24 cellular contexts compared by ENCODE assay signal in the genomic region with DNA sequence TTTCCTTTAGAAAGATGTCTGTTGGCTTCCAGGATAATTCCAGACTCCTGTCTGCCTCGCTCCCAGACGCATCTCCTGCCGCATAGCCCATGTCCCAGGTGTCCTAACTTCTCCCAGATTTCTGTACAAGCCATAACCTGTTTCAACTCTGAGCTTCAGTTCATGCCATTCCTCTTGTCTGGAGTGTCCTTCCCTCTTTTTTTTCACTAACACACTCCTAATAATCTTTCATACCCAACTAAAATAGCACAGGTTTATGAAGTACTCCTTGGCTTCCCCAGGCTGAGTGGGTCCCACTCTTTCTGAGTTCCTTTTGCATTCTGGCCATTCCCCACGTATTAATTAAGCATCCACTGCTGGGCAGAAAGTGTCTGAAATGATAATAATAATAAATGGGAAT.
A peak's percentile ranks its signal among the peaks of the same experiment; 100 is the strongest.
DNase-seq lines count a peak whose midpoint lies in the region; ATAC-seq, FAIRE-seq and TF ChIP-seq lines count a peak whose summit lies in the region.
"Had no signal": no experiment of that assay in that cellular context is flagged by ENCODE, and none has a peak within 500 bp of the region (broad histone marks: within the 10 kb centered on the region; RNA-seq: fewer than 3 reads in every experiment).

No MANE protein-coding gene starts in this region.

- peaks cover 1 to 7% of the 10 kb centered on the region in 2 experiments; a peak in 2 of 5 replicates for H3K27me3 ChIP-seq in HepG2 (ENCODE audit: control insufficient read depth in 1 of 2, insufficient read depth in 2 of 2, low read length in 2 of 2)
- H3K27me3 ChIP-seq in right lobe of liver: no peaks in the 10 kb centered on the region
- no peaks in the 10 kb centered on the region for H3K27me3 ChIP-seq in astrocyte (ENCODE audit: insufficient read depth, low read length)
- H3K27me3 ChIP-seq: BE2C, BLaER1 had no signal

- no TSS peak for BruUV-seq in HepG2 (replicated peaks; lab: Mats Ljungman, UMichigan)

- H3K36me3 Mint-ChIP-seq in astrocyte (ENCODE audit: low read depth, unreplicated experiment): peaks cover 4% of the 10 kb centered on the region
- H3K36me3 Mint-ChIP-seq in nephron (ENCODE audit: low read depth): peaks cover 41% of the 10 kb centered on the region
- H3K36me3 Mint-ChIP-seq: CD4-positive, alpha-beta memory T cell; CD4-positive, CD25-positive, alpha-beta regulatory T cell; CD8-positive, alpha-beta memory T cell had no signal

- H3K4me3 ChIP-seq in HepG2 (replicated peaks in 1 of 3; ENCODE audit: insufficient read depth in 1 of 3, low read depth in 2 of 3, low read length in 3 of 3) (no peak overlapping the region), right lobe of liver (no peak overlapping the region), astrocyte (ENCODE audit: insufficient read depth, low read depth, low read length) (no peak overlapping the region)
- H3K4me3 ChIP-seq: BLaER1 had no signal

- H3K9me3 ChIP-seq in HepG2 (ENCODE audit: low read length) (peaks cover 6% of the 10 kb centered on the region; the same call in 1 of the 2 replicates), right lobe of liver (no peaks in the 10 kb centered on the region), astrocyte (ENCODE audit: insufficient read depth, low read depth, low read length) (peaks cover 3% of the 10 kb centered on the region)
- H3K9me3 ChIP-seq: BE2C had no signal

- in situ Hi-C loops in HepG2 (cut with HindIII; ENCODE audit: extremely low pct_ligation_motif_present, low pct_unique_long_range_greater_than_20kb): no loop called here

- no peaks in the 10 kb centered on the region for H3K79me2 ChIP-seq in HepG2 (ENCODE audit: insufficient read depth, low read length)
- H3K79me2 ChIP-seq in astrocyte (ENCODE audit: insufficient read depth, low read length): no peaks in the 10 kb centered on the region

- H3K4me2 ChIP-seq in HepG2 (ENCODE audit: low read depth, low read length) (no peak overlapping the region), astrocyte (ENCODE audit: low read length) (no peak overlapping the region)
- H3K4me2 ChIP-seq: BLaER1 had no signal

- TF ChIP-seq EP300 in HepG2 (IDR thresholded peaks at IDR 0.05; ENCODE audit: low read depth in 2 of 2, low read length in 2 of 2) (no peak), HepG2 (CRISPR knock-in tag; IDR thresholded peaks at IDR 0.05; ENCODE audit: borderline replicate concordance) (no peak)

- FAIRE-seq in HepG2 (lab: Jason Lieb, UNC): no peak
- no peak for FAIRE-seq in astrocyte (lab: Jason Lieb, UNC)
- FAIRE-seq: A204.1, D721Med, G401.6, GM12891, GM19239 had no signal

- H3K9ac ChIP-seq in HepG2 (ENCODE audit: insufficient read depth, low read depth, low read length) (no peak overlapping the region), astrocyte (ENCODE audit: low read length) (no peak overlapping the region)
- H3K9ac ChIP-seq: BLaER1 had no signal

- H3K27ac ChIP-seq in HepG2 (ENCODE audit: extremely low read length, insufficient read depth, low read length) (no peak overlapping the region), right lobe of liver (no peak overlapping the region), astrocyte (ENCODE audit: low read depth, low read length) (no peak overlapping the region)
- H3K27ac ChIP-seq: BLaER1 had no signal

- WGBS in HepG2 (ENCODE audit: low lambda C conversion rate): 8% methylated on average over 4 of the region's 4 CpGs
- 83% methylated on average over 4 of the region's 4 CpGs for WGBS in right lobe of liver (ENCODE audit: insufficient coverage, low coverage, low lambda C conversion rate, missing lambda C conversion rate)

- CTCF ChIA-PET in HepG2 (lab: Yijun Ruan, JAX; ENCODE audit: low intra/inter-chr PET ratio, low total read pairs): no interaction called here

- H3K4me3 Mint-ChIP-seq in astrocyte (ENCODE audit: unreplicated experiment): no peak overlapping the region
- no peak overlapping the region for H3K4me3 Mint-ChIP-seq in nephron
- H3K4me3 Mint-ChIP-seq: CD14-positive monocyte; CD4-positive, alpha-beta memory T cell; CD4-positive, CD25-positive, alpha-beta regulatory T cell; CD8-positive, alpha-beta memory T cell had no signal

- H3K4me1 ChIP-seq in HepG2 (ENCODE audit: insufficient read depth, low read length): no peaks in the 10 kb centered on the region
- H3K4me1 ChIP-seq in right lobe of liver: no peaks in the 10 kb centered on the region
- H3K4me1 ChIP-seq in astrocyte (ENCODE audit: insufficient read depth, low read length): no peaks in the 10 kb centered on the region
- H3K4me1 ChIP-seq: BE2C, Caco-2 had no signal

- intact Hi-C loops in HepG2 (cut with micrococcal nuclease; ENCODE audit: unreplicated experiment) (no loop called here), right lobe of liver (cut with DNase I) (no loop called here)

- ATAC-seq in HepG2 (no peak), right lobe of liver (no peak)

- TF ChIP-seq CTCF in HepG2 (CRISPR knock-in tag; IDR thresholded peaks at IDR 0.05) (no peak), right lobe of liver (IDR thresholded peaks at IDR 0.05) (no peak), astrocyte (IDR thresholded peaks at IDR 0.05; ENCODE audit: insufficient read depth, low read depth, low read length) (no peak), nephron (IDR thresholded peaks at IDR 0.05; ENCODE audit: unreplicated experiment in 3 of 3) (no peak)

- no peak for TF ChIP-seq RAD21 in HepG2 (CRISPR knock-in tag; IDR thresholded peaks at IDR 0.05)

- no peaks in the 10 kb centered on the region for H3K36me3 ChIP-seq in HepG2 (replicated peaks in 1 of 2; ENCODE audit: control insufficient read depth in 1 of 2, insufficient read depth in 2 of 2, low read length in 2 of 2)
- H3K36me3 ChIP-seq in right lobe of liver: no peaks in the 10 kb centered on the region
- H3K36me3 ChIP-seq in astrocyte (ENCODE audit: insufficient read depth, low read length): no peaks in the 10 kb centered on the region
- H3K36me3 ChIP-seq: BE2C had no signal

- TF ChIP-seq POLR2A in HepG2 (IDR thresholded peaks at IDR 0.05; ENCODE audit: insufficient read depth in 1 of 2, low read depth in 2 of 2, low read length in 2 of 2) (no peak), right lobe of liver (IDR thresholded peaks at IDR 0.05) (no peak)

- H4K20me1 ChIP-seq in HepG2 (ENCODE audit: insufficient read depth, low read length) (no peaks in the 10 kb centered on the region), astrocyte (ENCODE audit: insufficient read depth, low read length) (peaks cover 3% of the 10 kb centered on the region)

- peaks cover 27% of the 10 kb centered on the region for H3K4me1 Mint-ChIP-seq in astrocyte (ENCODE audit: low read depth, unreplicated experiment)
- H3K4me1 Mint-ChIP-seq in nephron: peaks cover 52% of the 10 kb centered on the region
- H3K4me1 Mint-ChIP-seq: CD4-positive, alpha-beta memory T cell; CD4-positive, CD25-positive, alpha-beta regulatory T cell; CD8-positive, alpha-beta memory T cell had no signal

- no peaks in the 10 kb centered on the region for H3K27me3 Mint-ChIP-seq in astrocyte (ENCODE audit: low read depth, unreplicated experiment)
- H3K27me3 Mint-ChIP-seq in nephron (ENCODE audit: low read depth): no peaks in the 10 kb centered on the region

- H3K27ac Mint-ChIP-seq in astrocyte (ENCODE audit: unreplicated experiment): peak overlapping the region; percentile 4
- peak overlapping the region in 2 of 3 experiments; percentile 26 to 34 for H3K27ac Mint-ChIP-seq in nephron
- H3K27ac Mint-ChIP-seq: CD14-positive monocyte; CD4-positive, alpha-beta memory T cell; CD4-positive, CD25-positive, alpha-beta regulatory T cell; CD8-positive, alpha-beta memory T cell had no signal

- POLR2A ChIA-PET in HepG2 (lab: Yijun Ruan, JAX): no interaction called here

- peaks cover 8% of the 10 kb centered on the region for H3K9me3 Mint-ChIP-seq in astrocyte (ENCODE audit: unreplicated experiment)
- H3K9me3 Mint-ChIP-seq in nephron: peaks cover 18% of the 10 kb centered on the region

- H2AFZ ChIP-seq in HepG2 (ENCODE audit: low read length) (no peak overlapping the region), astrocyte (ENCODE audit: low read depth, low read length) (no peak overlapping the region)

- no peak for DNase-seq in HepG2 (ENCODE audit: low spot score)
- DNase-seq in right lobe of liver: no peak
- DNase-seq in astrocyte (ENCODE audit: low read depth): no peak
- DNase-seq in activated T-cell treated with anti-CD3 and anti-CD28 coated beads, Interleukin-2, amount 50 U/mL, for 1 hour: no peak
- DNase-seq in COLO668 (lab: John Stamatoyannopoulos, UW; ENCODE audit: unreplicated experiment): no peak
- DNase-seq: 8988T; ACHN; BE2C; C1 segment of cervical spinal cord; Caco-2; Calu3; CD4-positive, alpha-beta memory T cell; CD4-positive, CD25-positive, alpha-beta regulatory T cell; CD8-positive, alpha-beta memory T cell; DMS79 treated with DMSO at 0.1 percent for 48 hours; GF-D8 had no signal

TF ChIP-seq in HepG2, 621 proteins besides CTCF, POLR2A, EP300 and RAD21 (continues in another document):
- TF ChIP-seq MAFK (conservative IDR thresholded peaks at IDR 0.05 in 1 of 2, IDR thresholded peaks at IDR 0.05 in 1 of 2; ENCODE audit: low read length in 2 of 2) (peak in 1 of 2 experiments; percentile 37; a peak in 2 of 4 replicates), ZFP1 (CRISPR knock-in tag; IDR thresholded peaks at IDR 0.05) (peak; percentile 50; the same call in 1 of the 2 replicates)
- TF ChIP-seq, protein P1, sequence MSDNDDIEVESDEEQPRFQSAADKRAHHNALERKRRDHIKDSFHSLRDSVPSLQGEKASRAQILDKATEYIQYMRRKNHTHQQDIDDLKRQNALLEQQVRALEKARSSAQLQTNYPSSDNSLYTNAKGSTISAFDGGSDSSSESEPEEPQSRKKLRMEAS (IDR thresholded peaks at IDR 0.05): no peak
- TF ChIP-seq, protein P2, sequence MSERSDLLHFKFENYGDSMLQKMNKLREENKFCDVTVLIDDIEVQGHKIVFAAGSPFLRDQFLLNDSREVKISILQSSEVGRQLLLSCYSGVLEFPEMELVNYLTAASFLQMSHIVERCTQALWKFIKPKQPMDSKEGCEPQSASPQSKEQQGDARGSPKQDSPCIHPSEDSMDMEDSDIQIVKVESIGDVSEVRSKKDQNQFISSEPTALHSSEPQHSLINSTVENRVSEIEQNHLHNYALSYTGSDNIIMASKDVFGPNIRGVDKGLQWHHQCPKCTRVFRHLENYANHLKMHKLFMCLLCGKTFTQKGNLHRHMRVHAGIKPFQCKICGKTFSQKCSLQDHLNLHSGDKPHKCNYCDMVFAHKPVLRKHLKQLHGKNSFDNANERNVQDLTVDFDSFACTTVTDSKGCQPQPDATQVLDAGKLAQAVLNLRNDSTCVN (CRISPR knock-in tag; IDR thresholded peaks at IDR 0.05; ENCODE audit: borderline replicate concordance): no peak
